Comparison of ENCODE assay signal across 8 cellular contexts in the genomic region with DNA sequence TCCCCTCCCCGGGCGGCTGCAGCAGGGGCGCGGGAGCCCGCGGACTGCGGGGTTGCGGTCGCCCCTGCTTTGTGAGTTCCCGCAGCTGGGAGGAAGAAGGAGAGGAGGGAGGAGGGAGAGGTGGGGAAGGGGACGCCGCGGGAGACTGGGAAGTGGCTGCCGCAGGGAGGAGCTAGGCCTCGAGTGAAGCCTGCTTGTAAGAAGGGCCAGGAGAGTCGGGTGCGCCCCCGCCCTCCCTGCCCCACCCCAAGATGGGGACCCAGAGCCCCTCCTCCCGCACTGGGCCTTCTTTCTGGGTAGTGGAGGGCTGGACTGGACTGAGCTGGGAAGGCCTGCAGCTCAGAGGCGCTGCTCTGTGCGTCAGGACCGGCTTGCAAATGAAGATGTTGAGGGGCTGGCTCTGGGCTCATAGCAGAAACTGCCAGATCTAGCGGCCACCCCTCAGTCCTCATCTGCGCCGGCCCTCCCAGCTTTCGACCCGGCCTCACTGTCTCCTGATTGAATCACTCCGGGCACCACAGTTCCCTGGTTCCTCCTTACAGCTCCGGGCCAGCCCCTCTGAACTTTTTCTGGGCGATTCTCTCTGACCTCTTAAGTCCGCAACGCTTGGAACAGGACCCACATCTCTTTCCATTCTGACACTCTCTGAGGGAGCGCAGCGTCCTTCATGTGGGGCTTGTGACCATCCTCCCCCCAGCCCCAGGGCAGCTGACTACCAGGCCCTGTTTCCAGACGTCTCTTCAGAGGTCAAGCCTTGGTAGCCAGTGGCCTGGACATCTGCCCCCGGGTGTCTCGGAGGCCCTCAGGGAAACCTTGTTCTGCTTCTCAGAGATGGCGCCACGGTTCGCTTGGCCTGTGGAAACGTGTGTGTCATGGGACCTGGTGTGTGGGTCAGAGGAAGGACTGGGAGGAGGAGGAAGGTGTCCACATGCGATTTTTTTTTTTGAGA. TPM values are rescaled to one million over a fixed set of nuclear protein-coding genes. Genes with fewer than 3 reads are reported as not detected.
A peak's percentile ranks its signal among the peaks of the same experiment; 100 is the strongest.
DNase-seq lines count a peak whose midpoint lies in the region; ATAC-seq lines count a peak whose summit lies in the region.

No MANE protein-coding gene starts in this region.

- ATAC-seq in Right ventricle myocardium inferior (peak; percentile 80), GM19035 (IDR thresholded peaks at IDR 0.05; ENCODE audit: unreplicated experiment) (no peak)

- H3K4me3 ChIP-seq in neuron (ENCODE audit: low read length): peak overlapping the region; percentile 53

- H3K4me1 ChIP-seq in neuron (ENCODE audit: insufficient read depth, low read length): peaks cover 13% of the 10 kb centered on the region

- H3K27ac Mint-ChIP-seq in activated naive CD8-positive, alpha-beta T cell treated with anti-CD3 and anti-CD28 coated beads for 36 hours: peak overlapping the region; percentile 64

- intact Hi-C loops in Right ventricle myocardium inferior (cut with DNase I): loop anchor here (2.0 kb wide), 1 partner anchor 21 kb away; a partner anchor contains a TSS

- peaks cover 11% of the 10 kb centered on the region for H3K36me3 ChIP-seq in neuron (ENCODE audit: insufficient read depth, low read length)

- H3K9me3 Mint-ChIP-seq in activated naive CD8-positive, alpha-beta T cell treated with anti-CD3 and anti-CD28 coated beads for 36 hours: no peaks in the 10 kb centered on the region

- no peaks in the 10 kb centered on the region for H3K27me3 ChIP-seq in neuron (ENCODE audit: insufficient read depth, low read length)

- peaks cover 17% of the 10 kb centered on the region for H3K4me1 Mint-ChIP-seq in activated naive CD8-positive, alpha-beta T cell treated with anti-CD3 and anti-CD28 coated beads for 36 hours

- H2AFZ ChIP-seq in neuron (ENCODE audit: low read depth, low read length): peak overlapping the region; percentile 60

- H3K4me3 Mint-ChIP-seq in activated naive CD8-positive, alpha-beta T cell treated with anti-CD3 and anti-CD28 coated beads for 36 hours: peak overlapping the region; percentile 74

- no peaks in the 10 kb centered on the region for H3K9me3 ChIP-seq in neuron (ENCODE audit: low read length)

- no peaks in the 10 kb centered on the region for H3K36me3 Mint-ChIP-seq in activated naive CD8-positive, alpha-beta T cell treated with anti-CD3 and anti-CD28 coated beads for 36 hours

- DNase-seq in NCI-H526 (lab: John Stamatoyannopoulos, UW) (peak; percentile 19 to 68), NCI-H526 treated with DMSO at 0.1 percent for 48 hours (lab: John Stamatoyannopoulos, UW) (no peak), NCI-H1105 (lab: John Stamatoyannopoulos, UW) (peak; percentile 24), Right ventricle myocardium inferior (ENCODE audit: missing footprints) (peak; percentile 83), NCI-H1048 (lab: John Stamatoyannopoulos, UW) (no peak)
- no peak for DNase-seq in activated naive CD8-positive, alpha-beta T cell treated with anti-CD3 and anti-CD28 coated beads for 36 hours

- H3K27me3 Mint-ChIP-seq in activated naive CD8-positive, alpha-beta T cell treated with anti-CD3 and anti-CD28 coated beads for 36 hours: no peaks in the 10 kb centered on the region

RNA-seq across cellular contexts. Expression of a gene that starts 21.9 kb away (rescaled TPM):
- 10 to 100 TPM; 18.9 to 19.4 TPM for total RNA-seq in activated naive CD8-positive, alpha-beta T cell treated with anti-CD3 and anti-CD28 coated beads for 36 hours
- total RNA-seq in Right ventricle myocardium inferior: 65.8 TPM

RNA-seq across cellular contexts. Expression of a gene that starts 58.2 kb away (rescaled TPM):
- total RNA-seq in activated naive CD8-positive, alpha-beta T cell treated with anti-CD3 and anti-CD28 coated beads for 36 hours: 1 to 10 TPM; 5.9 to 6.6 TPM
- 7.7 TPM for total RNA-seq in Right ventricle myocardium inferior

Comparison
In these comparisons a context has a peak if more than half of its experiments do, and no peak if none do; other contexts are left out.
1. DNase-seq: peak in NCI-H526 (2 of 2), NCI-H1105 (single experiment) and Right ventricle myocardium inferior (single experiment); none in NCI-H526 treated with DMSO at 0.1 percent for 48 hours (single experiment), activated naive CD8-positive, alpha-beta T cell treated with anti-CD3 and anti-CD28 coated beads for 36 hours (single experiment) and NCI-H1048 (single experiment).